In the genomic region with DNA sequence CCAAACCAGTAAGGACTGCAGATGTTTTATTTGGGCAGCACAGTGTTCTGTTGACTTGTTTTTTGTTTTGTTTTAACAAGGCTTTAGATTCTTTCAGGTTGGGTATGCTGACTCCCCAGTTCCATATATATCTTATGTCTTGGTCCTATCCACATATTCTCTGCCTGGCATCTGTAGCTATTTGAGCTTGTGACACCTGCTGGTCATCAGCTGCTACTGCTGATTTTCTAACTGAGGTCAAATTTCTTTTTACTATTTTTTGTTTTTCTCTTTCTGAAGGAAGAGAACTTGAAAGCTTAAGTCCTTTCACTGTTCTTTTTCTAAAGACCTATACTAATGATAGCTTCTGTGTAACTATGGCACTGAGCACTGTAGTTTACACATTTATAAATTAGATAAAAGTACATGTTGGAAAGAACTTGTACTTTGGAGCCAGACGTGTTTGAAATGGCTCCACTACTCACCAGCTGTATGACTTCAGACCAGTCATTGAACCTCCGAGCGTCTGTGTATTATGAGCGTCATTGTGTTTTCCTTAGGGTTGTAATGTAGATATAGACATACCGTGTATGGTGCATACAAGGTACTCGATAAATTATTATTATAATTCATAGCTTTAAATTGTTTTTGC, we compare ENCODE assay signal across 8 cellular contexts.
DNase-seq lines count a peak whose midpoint lies in the region; ATAC-seq, FAIRE-seq and TF ChIP-seq lines count a peak whose summit lies in the region.

No MANE protein-coding gene starts in this region.

- intact Hi-C loops in PC-3 (cut with micrococcal nuclease) (loop anchor here (2.0 to 10.0 kb wide), 3 partner anchors 74 to 200 kb away; no protein-coding TSS in a partner anchor), HepG2 (cut with micrococcal nuclease; ENCODE audit: unreplicated experiment) (loop anchor here (1.0 to 2.0 kb wide), 2 partner anchors 142 to 200 kb away; no protein-coding TSS in a partner anchor), uterus (cut with DNase I; ENCODE audit: low total_unique reads) (no loop called here)

- TF ChIP-seq EP300 in HepG2 (IDR thresholded peaks at IDR 0.05; ENCODE audit: low read depth in 2 of 2, low read length in 2 of 2) (no peak), HepG2 (CRISPR knock-in tag; IDR thresholded peaks at IDR 0.05; ENCODE audit: borderline replicate concordance) (no peak)

- BruUV-seq in PC-3 (replicated peaks; lab: Mats Ljungman, UMichigan), result no TSS peak
- no TSS peak for BruUV-seq in HepG2 (replicated peaks; lab: Mats Ljungman, UMichigan)

- H3K9ac ChIP-seq in PC-3 (ENCODE audit: low read length) (no peak overlapping the region), HepG2 (ENCODE audit: insufficient read depth, low read depth, low read length) (no peak overlapping the region)

- POLR2A ChIA-PET in PC-3 (lab: Charles Lee; ENCODE audit: unreplicated experiment), result interaction anchor here (0.6 kb wide), 2 partner anchors 160 to 199 kb away, joined by 3 to 19 read pairs; no protein-coding TSS in a partner anchor
- POLR2A ChIA-PET in HepG2 (lab: Yijun Ruan, JAX), result interaction anchor here (1.3 to 1.5 kb wide), 2 partner anchors 152 to 250 kb away, joined by 3 read pairs; a partner anchor contains a TSS

- H3K4me3 ChIP-seq in PC-3 (ENCODE audit: low read length) (no peak overlapping the region), choroid plexus epithelial cell (ENCODE audit: low read depth, low read length) (no peak overlapping the region), HepG2 (replicated peaks in 1 of 3; ENCODE audit: insufficient read depth in 1 of 3, low read depth in 2 of 3, low read length in 3 of 3) (no peak overlapping the region), uterus (no peak overlapping the region)

- H2AFZ ChIP-seq in PC-3 (ENCODE audit: low read length) (no peak overlapping the region), HepG2 (ENCODE audit: low read length) (no peak overlapping the region)

- peaks cover 15% of the 10 kb centered on the region for H3K4me1 Mint-ChIP-seq in activated T-cell treated with anti-CD3 and anti-CD28 coated beads, Interleukin-2, amount 50 U/mL, for 72 hours (ENCODE audit: low read depth)

- CTCF ChIA-PET in PC-3 (lab: Charles Lee) (interaction anchor here (0.5 to 1.3 kb wide), 7 partner anchors 9 to 237 kb away, joined by 3 to 15 read pairs (median 5); no protein-coding TSS in a partner anchor), HepG2 (lab: Yijun Ruan, JAX; ENCODE audit: low intra/inter-chr PET ratio, low total read pairs) (interaction anchor here (1.1 to 2.1 kb wide), 2 partner anchors 142 to 200 kb away, joined by 3 to 20 read pairs; no protein-coding TSS in a partner anchor)

- H3K4me1 ChIP-seq in PC-3 (ENCODE audit: insufficient read depth, low read length) (peaks cover 13% of the 10 kb centered on the region), HepG2 (ENCODE audit: insufficient read depth, low read length) (no peaks in the 10 kb centered on the region; the same call in 1 of the 2 replicates), uterus (no peaks in the 10 kb centered on the region)

- no peaks in the 10 kb centered on the region for H3K9me3 Mint-ChIP-seq in activated T-cell treated with anti-CD3 and anti-CD28 coated beads, Interleukin-2, amount 50 U/mL, for 72 hours

- peak; percentile 89 for TF ChIP-seq CTCF in PC-3 (conservative IDR thresholded peaks at IDR 0.05; ENCODE audit: low read depth, low read length)
- peak; percentile 84 for TF ChIP-seq CTCF in choroid plexus epithelial cell (conservative IDR thresholded peaks at IDR 0.05; ENCODE audit: low read depth, low read length)
- TF ChIP-seq CTCF in HepG2 (CRISPR knock-in tag; IDR thresholded peaks at IDR 0.05), result peak; percentile 70
- peak; percentile 83 to 90 (median 86) for TF ChIP-seq CTCF in uterus (IDR thresholded peaks at IDR 0.05)

- H3K36me3 ChIP-seq in PC-3 (ENCODE audit: low read depth, low read length) (0 out of 2 replicates have a peak, but pooled peaks cover 2% of the 10 kb centered on the region), HepG2 (replicated peaks in 1 of 2; ENCODE audit: control insufficient read depth in 1 of 2, insufficient read depth in 2 of 2, low read length in 2 of 2) (peaks cover 10 to 65% of the 10 kb centered on the region in 2 experiments), uterus (no peaks in the 10 kb centered on the region)

- H4K20me1 ChIP-seq in PC-3 (ENCODE audit: low read length) (no peaks in the 10 kb centered on the region), HepG2 (ENCODE audit: insufficient read depth, low read length) (no peaks in the 10 kb centered on the region; the same call in 1 of the 2 replicates)

- H3K4me2 ChIP-seq in PC-3 (ENCODE audit: low read length), result no peak overlapping the region
- H3K4me2 ChIP-seq in HepG2 (ENCODE audit: low read depth, low read length), result no peak overlapping the region

- H3K79me2 ChIP-seq in PC-3 (ENCODE audit: low read length) (no peaks in the 10 kb centered on the region), HepG2 (ENCODE audit: insufficient read depth, low read length) (no peaks in the 10 kb centered on the region)

- peak overlapping the region; percentile 52 for H3K27ac Mint-ChIP-seq in activated T-cell treated with anti-CD3 and anti-CD28 coated beads, Interleukin-2, amount 50 U/mL, for 72 hours

- H3K27ac ChIP-seq in PC-3 (ENCODE audit: low read length) (no peak overlapping the region), HepG2 (ENCODE audit: extremely low read length, insufficient read depth, low read length) (no peak overlapping the region), uterus (peak overlapping the region; percentile 46 to 64)

- H3K36me3 Mint-ChIP-seq in activated T-cell treated with anti-CD3 and anti-CD28 coated beads, Interleukin-2, amount 50 U/mL, for 72 hours (ENCODE audit: insufficient read depth in 2 of 2), result peaks cover 6 to 23% of the 10 kb centered on the region in 2 donors

- no peaks in the 10 kb centered on the region for H3K9me3 ChIP-seq in PC-3 (ENCODE audit: low read length)
- H3K9me3 ChIP-seq in HepG2 (ENCODE audit: low read length), result no peaks in the 10 kb centered on the region
- H3K9me3 ChIP-seq in uterus, result no peaks in the 10 kb centered on the region

- TF ChIP-seq RAD21 in HepG2 (CRISPR knock-in tag; IDR thresholded peaks at IDR 0.05), result peak; percentile 62; the same call in 1 of the 2 replicates

- 90% methylated on average over 6 of the region's 6 CpGs for WGBS in HepG2 (ENCODE audit: low lambda C conversion rate)

- no peak for TF ChIP-seq POLR2A in HepG2 (IDR thresholded peaks at IDR 0.05; ENCODE audit: insufficient read depth in 1 of 2, low read depth in 2 of 2, low read length in 2 of 2)
- no peak for TF ChIP-seq POLR2A in uterus (IDR thresholded peaks at IDR 0.05)

- H3K4me3 Mint-ChIP-seq in activated T-cell treated with anti-CD3 and anti-CD28 coated beads, Interleukin-2, amount 50 U/mL, for 72 hours, result no peak overlapping the region

- in situ Hi-C loops in HepG2 (cut with HindIII; ENCODE audit: extremely low pct_ligation_motif_present, low pct_unique_long_range_greater_than_20kb), result loop anchor here (5.0 kb wide), 1 partner anchor 142 kb away; no protein-coding TSS in a partner anchor

- H3K27me3 ChIP-seq in PC-3 (ENCODE audit: low read length) (no peaks in the 10 kb centered on the region), HepG2 (ENCODE audit: control insufficient read depth in 1 of 2, insufficient read depth in 2 of 2, low read length in 2 of 2) (no peaks in the 10 kb centered on the region), uterus (no peaks in the 10 kb centered on the region)

- ATAC-seq in activated T-cell treated with anti-CD3 and anti-CD28 coated beads, Interleukin-2, amount 50 U/mL, for 72 hours (replicated peaks in 1 of 2), result peak in 1 of 2 donors; percentile 53
- ATAC-seq in PC-3 (peak; percentile 80), HepG2 (peak; percentile 82), HG03521 (IDR thresholded peaks at IDR 0.05; ENCODE audit: unreplicated experiment) (no peak)

- no peak for DNase-seq in activated T-cell treated with anti-CD3 and anti-CD28 coated beads, Interleukin-2, amount 50 U/mL, for 72 hours
- DNase-seq in activated T-cell treated with anti-CD3 and anti-CD28 coated beads, Interleukin-2, amount 50 U/mL, for 1 hour, result no peak
- DNase-seq in HT1080 (ENCODE audit: low read depth), result peak; percentile 62
- peak; percentile 69 for DNase-seq in PC-3
- peak; percentile 89 for DNase-seq in choroid plexus epithelial cell (ENCODE audit: low read depth)
- peak; percentile 58 for DNase-seq in HepG2 (ENCODE audit: low spot score)
- DNase-seq in uterus, result peak in 1 of 2 donors; percentile 41

- FAIRE-seq in HepG2 (lab: Jason Lieb, UNC), result peak; percentile 77

- no peaks in the 10 kb centered on the region for H3F3A ChIP-seq in PC-3 (ENCODE audit: low read length, unreplicated experiment)

- H3K9me2 ChIP-seq in PC-3 (replicated peaks; ENCODE audit: low read length), result no peaks in the 10 kb centered on the region

- no peaks in the 10 kb centered on the region for H3K27me3 Mint-ChIP-seq in activated T-cell treated with anti-CD3 and anti-CD28 coated beads, Interleukin-2, amount 50 U/mL, for 72 hours (ENCODE audit: low read depth)

TF ChIP-seq in HepG2, 621 proteins besides CTCF, POLR2A, EP300 and RAD21 (continues in another document):
- no peak for TF ChIP-seq SIX4 (CRISPR knock-in tag; IDR thresholded peaks at IDR 0.05)
- TF ChIP-seq, protein P1, sequence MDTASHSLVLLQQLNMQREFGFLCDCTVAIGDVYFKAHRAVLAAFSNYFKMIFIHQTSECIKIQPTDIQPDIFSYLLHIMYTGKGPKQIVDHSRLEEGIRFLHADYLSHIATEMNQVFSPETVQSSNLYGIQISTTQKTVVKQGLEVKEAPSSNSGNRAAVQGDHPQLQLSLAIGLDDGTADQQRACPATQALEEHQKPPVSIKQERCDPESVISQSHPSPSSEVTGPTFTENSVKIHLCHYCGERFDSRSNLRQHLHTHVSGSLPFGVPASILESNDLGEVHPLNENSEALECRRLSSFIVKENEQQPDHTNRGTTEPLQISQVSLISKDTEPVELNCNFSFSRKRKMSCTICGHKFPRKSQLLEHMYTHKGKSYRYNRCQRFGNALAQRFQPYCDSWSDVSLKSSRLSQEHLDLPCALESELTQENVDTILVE (CRISPR knock-in tag; IDR thresholded peaks at IDR 0.05), result 0 out of 2 replicates have a peak, but pooled peaks have one; percentile 17
- 0 out of 2 replicates have a peak, but pooled peaks have one; percentile 27 for TF ChIP-seq SAP130 (CRISPR knock-in tag; IDR thresholded peaks at IDR 0.05; ENCODE audit: low read depth)
- TF ChIP-seq HOXA5 (CRISPR knock-in tag; IDR thresholded peaks at IDR 0.05), result 0 out of 2 replicates have a peak, but pooled peaks have one; percentile 22
- TF ChIP-seq TEAD3 (CRISPR knock-in tag; optimal IDR thresholded peaks at IDR 0.05; ENCODE audit: borderline replicate concordance), result peak; percentile 32
- TF ChIP-seq ZNF557 (CRISPR knock-in tag; IDR thresholded peaks at IDR 0.05), result no peak
- peak; percentile 89 for TF ChIP-seq SMC3 (IDR thresholded peaks at IDR 0.05; ENCODE audit: low read length)

Comparison
In these comparisons a context has a peak if more than half of its experiments do, and no peak if none do; other contexts are left out.
1. DNase-seq: peak in HT1080 (single experiment), PC-3 (single experiment), choroid plexus epithelial cell (single experiment) and HepG2 (single experiment); none in activated T-cell treated with anti-CD3 and anti-CD28 coated beads, Interleukin-2, amount 50 U/mL, for 72 hours (0 of 2) and activated T-cell treated with anti-CD3 and anti-CD28 coated beads, Interleukin-2, amount 50 U/mL, for 1 hour (single experiment).
2. H3K27ac ChIP-seq: peak in uterus (2 of 2); none in PC-3 (single experiment) and HepG2 (single experiment).
3. Peak in every context shown above with its lines, with median percentiles within 50 percentile points of each other: CTCF ChIP-seq.